In genomic region chr19:45016388-45017314, GRCh38 we compare ENCODE assay signal across 8 cellular contexts. TPM values are rescaled to one million over a fixed set of nuclear protein-coding genes. Genes with fewer than 3 reads are reported as not detected.
DNase-seq lines count a peak whose midpoint lies in the region; ATAC-seq and TF ChIP-seq lines count a peak whose summit lies in the region.

No MANE protein-coding gene starts in this region.

- peaks cover 0 to 3% (median 0%) of the 10 kb centered on the region in 7 donors for H3K9me3 Mint-ChIP-seq in CD14-positive monocyte
- H3K9me3 Mint-ChIP-seq in mesothelial cell of epicardium, result no peaks in the 10 kb centered on the region

- ATAC-seq in GM18907 (IDR thresholded peaks at IDR 0.05; ENCODE audit: unreplicated experiment) (peak; percentile 73), HG03159 (IDR thresholded peaks at IDR 0.05; ENCODE audit: unreplicated experiment) (peak; percentile 81)

- H3K36me3 ChIP-seq in duodenal mucosa (ENCODE audit: control insufficient read depth in 1 of 2, insufficient read depth in 2 of 2, low read length in 2 of 2), result peaks cover 5 to 14% of the 10 kb centered on the region in 2 donors

- H3K4me3 ChIP-seq in duodenal mucosa (ENCODE audit: low read depth in 1 of 2, low read length in 2 of 2), result no peak overlapping the region

- no peaks in the 10 kb centered on the region for H3K27me3 ChIP-seq in duodenal mucosa (ENCODE audit: control insufficient read depth in 1 of 2, insufficient read depth in 2 of 2, low read length in 2 of 2)

- H3K4me3 Mint-ChIP-seq in CD14-positive monocyte, result no peak overlapping the region
- no peak overlapping the region for H3K4me3 Mint-ChIP-seq in mesothelial cell of epicardium

- H3K4me1 ChIP-seq in duodenal mucosa (ENCODE audit: control insufficient read depth in 1 of 2, insufficient read depth in 2 of 2, low read length in 2 of 2), result no peaks in the 10 kb centered on the region

- intact Hi-C loops in CD14-positive monocyte (cut with micrococcal nuclease), result loop anchor here (1.0 to 2.0 kb wide), 2 partner anchors 42 to 43 kb away; no protein-coding TSS in a partner anchor

- peak overlapping the region in 2 of 7 donors; percentile 69 to 77 for H3K27ac Mint-ChIP-seq in CD14-positive monocyte
- no peak overlapping the region for H3K27ac Mint-ChIP-seq in mesothelial cell of epicardium

- peaks cover 43 to 69% of the 10 kb centered on the region in 2 donors for H3K36me3 Mint-ChIP-seq in CD14-positive monocyte
- H3K36me3 Mint-ChIP-seq in mesothelial cell of epicardium, result peaks cover 2% of the 10 kb centered on the region

- H3K9me3 ChIP-seq in duodenal mucosa (ENCODE audit: control insufficient read depth in 1 of 2, low read length in 2 of 2), result no peaks in the 10 kb centered on the region

- H3K27ac ChIP-seq in duodenal mucosa (ENCODE audit: low read depth, low read length), result peak overlapping the region; percentile 26

- H3K27me3 Mint-ChIP-seq in CD14-positive monocyte (ENCODE audit: low read depth in 3 of 3) (peaks cover 0 to 1% (median 0%) of the 10 kb centered on the region in 3 donors), mesothelial cell of epicardium (ENCODE audit: low read depth) (no peaks in the 10 kb centered on the region)

- DNase-seq in CD14-positive monocyte (ENCODE audit: low spot score) (peak; percentile 59), NCI-H69 (lab: John Stamatoyannopoulos, UW) (peak; percentile 69), mesothelial cell of epicardium (ENCODE audit: low spot score in 2 of 2, unreplicated experiment in 2 of 2) (peak in 1 of 2 experiments; percentile 71)
- DNase-seq in activated CD4-positive, alpha-beta T cell treated with anti-CD3 and anti-CD28 coated beads, Interleukin-2, amount 50 U/mL, for 4 hours, result peak; percentile 67 to 68
- peak; percentile 42 for DNase-seq in stimulated activated CD8-positive, alpha-beta memory T cell treated with anti-CD3 and anti-CD28 coated beads, Interleukin-7, amount 100 ng/mL, for 24 hours (ENCODE audit: low read depth)

- TF ChIP-seq CTCF in CD14-positive monocyte (IDR thresholded peaks at IDR 0.05) (peak; percentile 74), mesothelial cell of epicardium (IDR thresholded peaks at IDR 0.05; ENCODE audit: unreplicated experiment) (peak; percentile 59)

- no peak overlapping the region for H3K9ac ChIP-seq in duodenal mucosa (ENCODE audit: low read depth in 1 of 2, low read length in 2 of 2)

- H3K4me1 Mint-ChIP-seq in CD14-positive monocyte, result no peaks in the 10 kb centered on the region
- no peaks in the 10 kb centered on the region for H3K4me1 Mint-ChIP-seq in mesothelial cell of epicardium

RNA-seq across cellular contexts. Expression of gene RELB, which starts 15.4 kb away (rescaled TPM):
- polyA plus RNA-seq in CD14-positive monocyte, result 10 to 100 TPM; 32.3 to 35.0 TPM
- 18.5 to 20.8 TPM (median 18.7 TPM) in 3 replicates for total RNA-seq in mesothelial cell of epicardium

RNA-seq across cellular contexts. Expression of gene CLASRP, which starts 22.2 kb away (rescaled TPM):
- polyA plus RNA-seq in CD14-positive monocyte, result 1 to 10 TPM; 2.2 to 4.1 TPM
- total RNA-seq in mesothelial cell of epicardium, result 132 to 133 TPM (median 133 TPM) in 3 replicates

RNA-seq across cellular contexts. Expression of gene ZNF296, which starts 59.6 kb away (rescaled TPM):
- polyA plus RNA-seq in CD14-positive monocyte, result 1 to 10 TPM; 3.8 to 6.5 TPM
- 0.99 to 1.1 TPM (median 1.1 TPM) in 3 replicates for total RNA-seq in mesothelial cell of epicardium
